In genomic region chr17:77802811-77803220, GRCh38 we compare ENCODE assay signal across 1 cellular context.
TF ChIP-seq lines count a peak whose summit lies in the region.

No MANE protein-coding gene starts in this region.

TF ChIP-seq in HepG2, 621 proteins besides CTCF, POLR2A, EP300 and RAD21 (continued from another document):
- TF ChIP-seq, protein P1, sequence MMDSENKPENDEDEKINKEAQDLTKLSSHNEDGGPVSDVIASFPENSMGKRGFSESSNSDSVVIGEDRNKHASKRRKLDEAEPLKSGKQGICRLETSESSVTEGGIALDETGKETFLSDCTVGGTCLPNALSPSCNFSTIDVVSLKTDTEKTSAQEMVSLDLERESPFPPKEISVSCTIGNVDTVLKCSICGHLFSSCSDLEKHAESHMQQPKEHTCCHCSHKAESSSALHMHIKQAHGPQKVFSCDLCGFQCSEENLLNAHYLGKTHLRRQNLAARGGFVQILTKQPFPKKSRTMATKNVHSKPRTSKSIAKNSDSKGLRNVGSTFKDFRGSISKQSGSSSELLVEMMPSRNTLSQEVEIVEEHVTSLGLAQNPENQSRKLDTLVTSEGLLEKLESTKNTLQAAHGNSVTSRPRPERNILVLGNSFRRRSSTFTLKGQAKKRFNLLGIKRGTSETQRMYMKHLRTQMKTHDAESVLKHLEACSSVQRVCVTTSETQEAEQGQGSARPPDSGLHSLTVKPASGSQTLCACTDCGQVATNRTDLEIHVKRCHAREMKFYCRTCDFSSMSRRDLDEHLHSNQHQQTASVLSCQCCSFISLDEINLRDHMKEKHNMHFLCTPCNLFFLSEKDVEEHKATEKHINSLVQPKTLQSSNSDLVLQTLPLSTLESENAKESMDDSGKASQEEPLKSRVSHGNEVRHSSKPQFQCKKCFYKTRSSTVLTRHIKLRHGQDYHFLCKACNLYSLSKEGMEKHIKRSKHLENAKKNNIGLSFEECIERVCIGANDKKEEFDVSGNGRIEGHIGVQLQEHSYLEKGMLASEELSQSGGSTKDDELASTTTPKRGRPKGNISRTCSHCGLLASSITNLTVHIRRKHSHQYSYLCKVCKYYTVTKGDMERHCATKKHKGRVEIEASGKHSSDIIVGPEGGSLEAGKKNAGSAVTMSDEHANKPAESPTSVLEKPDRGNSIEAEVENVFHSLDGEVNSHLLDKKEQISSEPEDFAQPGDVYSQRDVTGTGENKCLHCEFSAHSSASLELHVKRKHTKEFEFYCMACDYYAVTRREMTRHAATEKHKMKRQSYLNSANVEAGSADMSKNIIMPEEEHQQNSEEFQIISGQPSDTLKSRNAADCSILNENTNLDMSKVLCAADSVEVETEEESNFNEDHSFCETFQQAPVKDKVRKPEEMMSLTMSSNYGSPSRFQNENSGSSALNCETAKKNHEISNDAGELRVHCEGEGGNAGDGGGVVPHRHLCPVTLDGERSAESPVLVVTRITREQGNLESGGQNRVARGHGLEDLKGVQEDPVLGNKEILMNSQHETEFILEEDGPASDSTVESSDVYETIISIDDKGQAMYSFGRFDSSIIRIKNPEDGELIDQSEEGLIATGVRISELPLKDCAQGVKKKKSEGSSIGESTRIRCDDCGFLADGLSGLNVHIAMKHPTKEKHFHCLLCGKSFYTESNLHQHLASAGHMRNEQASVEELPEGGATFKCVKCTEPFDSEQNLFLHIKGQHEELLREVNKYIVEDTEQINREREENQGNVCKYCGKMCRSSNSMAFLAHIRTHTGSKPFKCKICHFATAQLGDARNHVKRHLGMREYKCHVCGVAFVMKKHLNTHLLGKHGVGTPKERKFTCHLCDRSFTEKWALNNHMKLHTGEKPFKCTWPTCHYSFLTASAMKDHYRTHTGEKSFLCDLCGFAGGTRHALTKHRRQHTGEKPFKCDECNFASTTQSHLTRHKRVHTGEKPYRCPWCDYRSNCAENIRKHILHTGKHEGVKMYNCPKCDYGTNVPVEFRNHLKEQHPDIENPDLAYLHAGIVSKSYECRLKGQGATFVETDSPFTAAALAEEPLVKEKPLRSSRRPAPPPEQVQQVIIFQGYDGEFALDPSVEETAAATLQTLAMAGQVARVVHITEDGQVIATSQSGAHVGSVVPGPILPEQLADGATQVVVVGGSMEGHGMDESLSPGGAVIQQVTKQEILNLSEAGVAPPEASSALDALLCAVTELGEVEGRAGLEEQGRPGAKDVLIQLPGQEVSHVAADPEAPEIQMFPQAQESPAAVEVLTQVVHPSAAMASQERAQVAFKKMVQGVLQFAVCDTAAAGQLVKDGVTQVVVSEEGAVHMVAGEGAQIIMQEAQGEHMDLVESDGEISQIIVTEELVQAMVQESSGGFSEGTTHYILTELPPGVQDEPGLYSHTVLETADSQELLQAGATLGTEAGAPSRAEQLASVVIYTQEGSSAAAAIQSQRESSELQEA (CRISPR knock-in tag; IDR thresholded peaks at IDR 0.05; ENCODE audit: not compliant biosample characterization) = no peak
- TF ChIP-seq ZNF12 (CRISPR knock-in tag; IDR thresholded peaks at IDR 0.05) = no peak
- TF ChIP-seq ZNF33B (CRISPR knock-in tag; IDR thresholded peaks at IDR 0.05) = no peak
- TF ChIP-seq, protein P2, sequence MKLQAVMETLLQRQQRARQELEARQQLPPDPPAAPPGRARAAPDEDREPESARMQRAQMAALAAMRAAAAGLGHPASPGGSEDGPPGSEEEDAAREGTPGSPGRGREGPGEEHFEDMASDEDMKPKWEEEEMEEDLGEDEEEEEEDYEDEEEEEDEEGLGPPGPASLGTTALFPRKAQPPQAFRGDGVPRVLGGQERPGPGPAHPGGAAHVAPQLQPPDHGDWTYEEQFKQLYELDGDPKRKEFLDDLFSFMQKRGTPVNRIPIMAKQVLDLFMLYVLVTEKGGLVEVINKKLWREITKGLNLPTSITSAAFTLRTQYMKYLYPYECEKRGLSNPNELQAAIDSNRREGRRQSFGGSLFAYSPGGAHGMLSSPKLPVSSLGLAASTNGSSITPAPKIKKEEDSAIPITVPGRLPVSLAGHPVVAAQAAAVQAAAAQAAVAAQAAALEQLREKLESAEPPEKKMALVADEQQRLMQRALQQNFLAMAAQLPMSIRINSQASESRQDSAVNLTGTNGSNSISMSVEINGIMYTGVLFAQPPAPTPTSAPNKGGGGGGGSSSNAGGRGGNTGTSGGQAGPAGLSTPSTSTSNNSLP (IDR thresholded peaks at IDR 0.05; ENCODE audit: low read depth, low read length) = no peak
